25 cellular contexts compared by ENCODE assay signal in the genomic region with DNA sequence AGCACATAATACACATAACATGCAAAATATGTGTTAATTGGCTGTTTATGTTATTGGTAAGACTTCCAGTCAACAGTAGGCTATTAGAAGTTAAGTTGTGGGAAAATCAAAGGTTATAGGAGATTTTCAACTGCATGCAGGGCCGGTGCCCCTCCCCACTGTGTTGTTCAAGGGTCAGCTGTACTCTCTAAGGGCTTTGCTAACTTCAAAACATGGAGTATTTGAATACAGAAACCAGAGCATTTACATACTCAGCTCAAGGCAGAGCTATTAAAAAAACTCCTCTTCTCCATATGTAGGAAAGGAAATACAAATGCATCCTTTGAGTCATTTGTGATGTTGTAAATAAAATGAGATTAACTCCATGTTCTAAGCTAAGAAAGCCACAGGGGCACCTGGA. TPM values are rescaled to one million over a fixed set of nuclear protein-coding genes. Genes with fewer than 3 reads are reported as not detected.
A peak's percentile ranks its signal among the peaks of the same experiment; 100 is the strongest.
DNase-seq lines count a peak whose midpoint lies in the region; ATAC-seq and TF ChIP-seq lines count a peak whose summit lies in the region.
"Had no signal": no experiment of that assay in that cellular context is flagged by ENCODE, and none has a peak within 500 bp of the region (broad histone marks: within the 10 kb centered on the region; RNA-seq: fewer than 3 reads in every experiment).

No MANE protein-coding gene starts in this region.

- H3K27me3 Mint-ChIP-seq in T-helper 17 cell (no peaks in the 10 kb centered on the region), natural killer cell (ENCODE audit: low read depth in 2 of 2) (no peaks in the 10 kb centered on the region)
- H3K27me3 Mint-ChIP-seq: CD4-positive, alpha-beta T cell; T-cell had no signal

- DNase-seq in T-helper 17 cell (no peak), natural killer cell (no peak), kidney tubule cell (ENCODE audit: low spot score) (no peak)
- DNase-seq in activated CD4-positive, alpha-beta T cell treated with anti-CD3 and anti-CD28 coated beads, Interleukin-2, amount 50 U/mL, for 4 hours, result no peak
- DNase-seq: AML-193; CD4-positive, alpha-beta T cell; H9; MV-4-11; NCI-H1105; NCI-H146; NCI-H1930; NCI-H2107; NCI-H524; PC-9; T-cell had no signal

- H3K36me3 Mint-ChIP-seq in T-helper 17 cell (ENCODE audit: low read depth) (peaks cover 6% of the 10 kb centered on the region), natural killer cell (peaks cover 12% of the 10 kb centered on the region)

- no peaks in the 10 kb centered on the region for H3K9me3 ChIP-seq in T-helper 17 cell (ENCODE audit: control insufficient read depth, low read length, poor library complexity, severe bottlenecking)
- H3K9me3 ChIP-seq: BLaER1 treated with 17β-estradiol and CSF1 and Interleukin-3, amounts not matched to agents 10 nM and 100 nM; SJSA1 had no signal

- peak; percentile 45 for ATAC-seq in GM18861 (IDR thresholded peaks at IDR 0.05; ENCODE audit: unreplicated experiment)
- ATAC-seq in GM21390 (IDR thresholded peaks at IDR 0.05; ENCODE audit: unreplicated experiment), result peak; percentile 57
- peak; percentile 56 for ATAC-seq in HG02840 (IDR thresholded peaks at IDR 0.05; ENCODE audit: low FRiP score, unreplicated experiment)
- no peak for ATAC-seq in T-helper 17 cell
- no peak for ATAC-seq in natural killer cell
- ATAC-seq: K562, Right ventricle myocardium inferior, T-cell had no signal

- H3K4me1 Mint-ChIP-seq in T-helper 17 cell (peaks cover 5% of the 10 kb centered on the region), natural killer cell (peaks cover 9 to 17% of the 10 kb centered on the region in 2 donors)
- H3K4me1 Mint-ChIP-seq: GM23338, H9, T-cell had no signal

- H3K4me3 Mint-ChIP-seq in T-helper 17 cell, result no peak overlapping the region
- no peak overlapping the region for H3K4me3 Mint-ChIP-seq in natural killer cell
- H3K4me3 Mint-ChIP-seq: CD4-positive, alpha-beta T cell; GM23338; H9; T-cell had no signal

- no peak for TF ChIP-seq CTCF in natural killer cell (IDR thresholded peaks at IDR 0.05)

- H3K27ac Mint-ChIP-seq in T-helper 17 cell (peak overlapping the region; percentile 76), natural killer cell (no peak overlapping the region)
- H3K27ac Mint-ChIP-seq: CD4-positive, alpha-beta T cell; GM23338; T-cell had no signal

- intact Hi-C loops in natural killer cell (cut with micrococcal nuclease), result no loop called here

- no peaks in the 10 kb centered on the region for H3K9me3 Mint-ChIP-seq in natural killer cell
- H3K9me3 Mint-ChIP-seq: CD4-positive, alpha-beta T cell; GM23338; H9; T-cell had no signal

RNA-seq across cellular contexts. Expression of gene IL17RB, which starts 16.8 kb away (rescaled TPM):
- under 1 TPM; 0.44 to 0.75 TPM for total RNA-seq in T-helper 17 cell
- total RNA-seq in natural killer cell, result under 1 TPM in 1 of 3 donors, not detected in 2; 0.25 TPM
- total RNA-seq: LHCN-M2, PC-9, RPMI7951, SJSA1 had no signal

RNA-seq across cellular contexts. Expression of gene CHDH, which starts 16.9 kb away (rescaled TPM):
- total RNA-seq in T-helper 17 cell (under 1 TPM; 0.50 to 0.94 TPM), natural killer cell (1 to 10 TPM in 1 of 3 donors, under 1 TPM in 2; 0.02 to 1.6 (median 0.09) TPM)
- total RNA-seq: PC-9, RPMI7951, SJSA1 had no signal

RNA-seq across cellular contexts. Expression of gene ACTR8, which starts 18.8 kb away (rescaled TPM):
- total RNA-seq in T-helper 17 cell (10 to 100 TPM; 15.7 to 21.2 TPM), natural killer cell (10 to 100 TPM; 32.5 to 54.2 (median 41.5) TPM)

RNA-seq across cellular contexts. Expression of gene SELENOK, which starts 28.5 kb away (rescaled TPM):
- total RNA-seq in T-helper 17 cell (100 to 1,000 TPM; 114 to 121 TPM), natural killer cell (100 to 1,000 TPM in 1 of 3 donors, 10 to 100 TPM in 2; 79.2 to 116 (median 95.4) TPM)

Comparison
In these comparisons a context has a peak if more than half of its experiments do, and no peak if none do; other contexts are left out.
1. ATAC-seq: peak in GM18861 (single experiment), GM21390 (single experiment) and HG02840 (single experiment); none in T-helper 17 cell (single experiment) and natural killer cell (0 of 3).